ENCODE assay signal across 8 cellular contexts in genomic region chr11:118621071-118621815, GRCh38. TPM values are rescaled to one million over a fixed set of nuclear protein-coding genes. Genes with fewer than 3 reads are reported as not detected.
DNase-seq lines count a peak whose midpoint lies in the region; ATAC-seq and TF ChIP-seq lines count a peak whose summit lies in the region.

No MANE protein-coding gene starts in this region.

- POLR2A ChIA-PET in HEK293 (lab: Yijun Ruan, JAX), result interaction anchor here (0.6 to 6.5 kb wide), 6 partner anchors 9 to 441 kb away, joined by 3 to 72 read pairs (median 6); partner anchors contain the start of genes MPZL3 and PHLDB1

- WGBS in thymus, result 8% methylated on average over 38 of the region's 38 CpGs

- peak overlapping the region; percentile 64 for H3K4me3 ChIP-seq in HEK293 (ENCODE audit: low read depth, low read length)
- H3K4me3 ChIP-seq in mucosa of stomach (ENCODE audit: low read length), result peak overlapping the region; percentile 33
- peak overlapping the region; percentile 44 for H3K4me3 ChIP-seq in thymus (ENCODE audit: low read length)

- peak overlapping the region; percentile 65 for H3K4me3 Mint-ChIP-seq in activated T-helper 1 cell treated with anti-CD3 and anti-CD28 coated beads, Interleukin-12 subunit alpha, Interleukin-12 subunit beta, Interleukin-2, Interleukin-4 antibody, amounts not matched to agents 30 ng/mL and 10 ng/mL and 1 ng/mL, durations not matched to agents 14 hours and 24 hours and 36 hours

- H3K4me1 ChIP-seq in HEK293 (ENCODE audit: control insufficient read depth, insufficient read depth, low read length), result peaks cover 9% of the 10 kb centered on the region
- H3K4me1 ChIP-seq in mucosa of stomach (ENCODE audit: control insufficient read depth, insufficient read depth, low read length), result peaks cover 62% of the 10 kb centered on the region
- peaks cover 25% of the 10 kb centered on the region for H3K4me1 ChIP-seq in thymus (ENCODE audit: control insufficient read depth, insufficient read depth, low read length)

- intact Hi-C loops in activated T-helper 1 cell treated with anti-CD3 and anti-CD28 coated beads, Interleukin-12 subunit alpha, Interleukin-12 subunit beta, Interleukin-2, Interleukin-4 antibody, amounts not matched to agents 30 ng/mL and 10 ng/mL and 1 ng/mL, durations not matched to agents 14 hours and 24 hours and 36 hours (cut with micrococcal nuclease), result no loop called here

- no peaks in the 10 kb centered on the region for H3K27me3 ChIP-seq in mucosa of stomach (ENCODE audit: control insufficient read depth, insufficient read depth, low read length)
- H3K27me3 ChIP-seq in thymus (ENCODE audit: control insufficient read depth, insufficient read depth), result no peaks in the 10 kb centered on the region

- H3K36me3 ChIP-seq in HEK293 (ENCODE audit: control insufficient read depth in 2 of 2, insufficient read depth in 1 of 2, low read length in 2 of 2) (peaks cover 0 to 17% of the 10 kb centered on the region in 2 experiments; a peak in 1 of 3 replicates), mucosa of stomach (ENCODE audit: control insufficient read depth, insufficient read depth, low read length) (no peaks in the 10 kb centered on the region), thymus (ENCODE audit: control insufficient read depth, insufficient read depth) (no peaks in the 10 kb centered on the region)

- peak overlapping the region; percentile 66 for H3K9ac ChIP-seq in mucosa of stomach (ENCODE audit: low read length)

- H3K27ac ChIP-seq in HEK293 (ENCODE audit: extremely low read depth, low read depth, low read length) (peak overlapping the region; percentile 22; the same call in 1 of the 2 replicates), thymus (ENCODE audit: low read depth) (peak overlapping the region; percentile 3)

- H3K27ac Mint-ChIP-seq in activated T-helper 1 cell treated with anti-CD3 and anti-CD28 coated beads, Interleukin-12 subunit alpha, Interleukin-12 subunit beta, Interleukin-2, Interleukin-4 antibody, amounts not matched to agents 30 ng/mL and 10 ng/mL and 1 ng/mL, durations not matched to agents 14 hours and 24 hours and 36 hours, result no peak overlapping the region

- CTCF ChIA-PET in HEK293 (lab: Yijun Ruan, JAX), result interaction anchor here (0.6 to 3.8 kb wide), 10 partner anchors 10 to 1656 kb away, joined by 3 to 31 read pairs (median 3); partner anchors contain the start of gene PHLDB1

- TF ChIP-seq CTCF in HEK293 (tag by site-specific recombination; IDR thresholded peaks at IDR 0.05), result no peak

- DNase-seq in AG08396 (ENCODE audit: low spot score), result peak; percentile 84
- peak; percentile 97 for DNase-seq in NCI-H69 (lab: John Stamatoyannopoulos, UW)
- no peak for DNase-seq in activated T-helper 1 cell treated with anti-CD3 and anti-CD28 coated beads, Interleukin-12 subunit alpha, Interleukin-12 subunit beta, Interleukin-2, Interleukin-4 antibody, amounts not matched to agents 30 ng/mL and 10 ng/mL and 1 ng/mL, durations not matched to agents 14 hours and 24 hours and 36 hours (ENCODE audit: low spot score)
- peak; percentile 73 for DNase-seq in fibroblast of peridontal ligament (ENCODE audit: extremely low read depth)

- H3K9me3 Mint-ChIP-seq in activated T-helper 1 cell treated with anti-CD3 and anti-CD28 coated beads, Interleukin-12 subunit alpha, Interleukin-12 subunit beta, Interleukin-2, Interleukin-4 antibody, amounts not matched to agents 30 ng/mL and 10 ng/mL and 1 ng/mL, durations not matched to agents 14 hours and 24 hours and 36 hours, result no peaks in the 10 kb centered on the region

- peaks cover 17% of the 10 kb centered on the region for H3K27me3 Mint-ChIP-seq in activated T-helper 1 cell treated with anti-CD3 and anti-CD28 coated beads, Interleukin-12 subunit alpha, Interleukin-12 subunit beta, Interleukin-2, Interleukin-4 antibody, amounts not matched to agents 30 ng/mL and 10 ng/mL and 1 ng/mL, durations not matched to agents 14 hours and 24 hours and 36 hours (ENCODE audit: insufficient read depth)

- H3K9me3 ChIP-seq in HEK293 (ENCODE audit: control insufficient read depth, insufficient read depth, low read depth, low read length) (no peaks in the 10 kb centered on the region), mucosa of stomach (ENCODE audit: control insufficient read depth, low read length) (no peaks in the 10 kb centered on the region), thymus (ENCODE audit: control insufficient read depth) (no peaks in the 10 kb centered on the region)

- ATAC-seq in GM19463 (IDR thresholded peaks at IDR 0.05; ENCODE audit: unreplicated experiment), result no peak

- H3K36me3 Mint-ChIP-seq in activated T-helper 1 cell treated with anti-CD3 and anti-CD28 coated beads, Interleukin-12 subunit alpha, Interleukin-12 subunit beta, Interleukin-2, Interleukin-4 antibody, amounts not matched to agents 30 ng/mL and 10 ng/mL and 1 ng/mL, durations not matched to agents 14 hours and 24 hours and 36 hours (ENCODE audit: low read depth), result no peaks in the 10 kb centered on the region

- H3K4me1 Mint-ChIP-seq in activated T-helper 1 cell treated with anti-CD3 and anti-CD28 coated beads, Interleukin-12 subunit alpha, Interleukin-12 subunit beta, Interleukin-2, Interleukin-4 antibody, amounts not matched to agents 30 ng/mL and 10 ng/mL and 1 ng/mL, durations not matched to agents 14 hours and 24 hours and 36 hours (ENCODE audit: low read depth), result peaks cover 11% of the 10 kb centered on the region

TF ChIP-seq in HEK293, 187 proteins besides CTCF, POLR2A, EP300 and RAD21 (continues in another document):
- TF ChIP-seq ZEB2 (tag by site-specific recombination; IDR thresholded peaks at IDR 0.05), result peak; percentile 41; the same call in 1 of the 2 replicates
- TF ChIP-seq ZNF146 (tag by site-specific recombination; IDR thresholded peaks at IDR 0.05), result no peak
- peak; percentile 55 for TF ChIP-seq ZFHX2 (tag by site-specific recombination; conservative IDR thresholded peaks at IDR 0.05)
- peak; percentile 87 for TF ChIP-seq GLIS1 (tag by site-specific recombination; IDR thresholded peaks at IDR 0.05)
- no peak for TF ChIP-seq MZF1 (tag by site-specific recombination; IDR thresholded peaks at IDR 0.05; ENCODE audit: borderline replicate concordance)
- TF ChIP-seq EGR2 (tag by site-specific recombination; IDR thresholded peaks at IDR 0.05; ENCODE audit: low read depth), result peak; percentile 64
- TF ChIP-seq ZNF10 (tag by site-specific recombination; IDR thresholded peaks at IDR 0.05), result no peak
- no peak for TF ChIP-seq ZNF768 (tag by site-specific recombination; IDR thresholded peaks at IDR 0.05)
- TF ChIP-seq PRDM1 (tag by site-specific recombination; IDR thresholded peaks at IDR 0.05), result peak; percentile 47; the same call in 1 of the 2 replicates
- TF ChIP-seq ZBTB8A (tag by site-specific recombination; IDR thresholded peaks at IDR 0.05), result peak; percentile 48
- peak; percentile 69 for TF ChIP-seq ZBTB6 (tag by site-specific recombination; IDR thresholded peaks at IDR 0.05)
- TF ChIP-seq KLF16 (tag by site-specific recombination; IDR thresholded peaks at IDR 0.05), result peak; percentile 63; the same call in 1 of the 2 replicates
- peak; percentile 86 for TF ChIP-seq ZBTB17 (tag by site-specific recombination; IDR thresholded peaks at IDR 0.05)
- no peak for TF ChIP-seq ZNF76 (tag by site-specific recombination; IDR thresholded peaks at IDR 0.05; ENCODE audit: borderline replicate concordance, low read depth)
- peak; percentile 87 for TF ChIP-seq ZNF366 (tag by site-specific recombination; conservative IDR thresholded peaks at IDR 0.05)
- no peak for TF ChIP-seq ZNF791 (tag by site-specific recombination; IDR thresholded peaks at IDR 0.05)
- TF ChIP-seq ZNF140 (tag by site-specific recombination; IDR thresholded peaks at IDR 0.05), result no peak
- no peak for TF ChIP-seq ZNF585B (tag by site-specific recombination; IDR thresholded peaks at IDR 0.05)

RNA-seq across cellular contexts. Expression of gene PHLDB1, which starts 13.8 kb away (rescaled TPM):
- total RNA-seq in activated T-helper 1 cell treated with anti-CD3 and anti-CD28 coated beads, Interleukin-12 subunit alpha, Interleukin-12 subunit beta, Interleukin-2, Interleukin-4 antibody, amounts not matched to agents 30 ng/mL and 10 ng/mL and 1 ng/mL, durations not matched to agents 14 hours and 24 hours and 36 hours, result 0.86 and 1.4 TPM in 2 replicates
- 14.0 TPM for polyA plus RNA-seq in thymus

RNA-seq across cellular contexts. Expression of gene ARCN1, which starts 49.0 kb away (rescaled TPM):
- 162 and 165 TPM in 2 replicates for total RNA-seq in activated T-helper 1 cell treated with anti-CD3 and anti-CD28 coated beads, Interleukin-12 subunit alpha, Interleukin-12 subunit beta, Interleukin-2, Interleukin-4 antibody, amounts not matched to agents 30 ng/mL and 10 ng/mL and 1 ng/mL, durations not matched to agents 14 hours and 24 hours and 36 hours
- polyA plus RNA-seq in thymus, result 75.9 TPM

RNA-seq across cellular contexts. Expression of gene IFT46, which starts 55.5 kb away (rescaled TPM):
- total RNA-seq in activated T-helper 1 cell treated with anti-CD3 and anti-CD28 coated beads, Interleukin-12 subunit alpha, Interleukin-12 subunit beta, Interleukin-2, Interleukin-4 antibody, amounts not matched to agents 30 ng/mL and 10 ng/mL and 1 ng/mL, durations not matched to agents 14 hours and 24 hours and 36 hours, result 17.7 and 18.4 TPM in 2 replicates
- 29.2 TPM for polyA plus RNA-seq in thymus

RNA-seq across cellular contexts. Expression of gene TREH, which starts 58.2 kb away (rescaled TPM):
- not detected in 2 replicates for total RNA-seq in activated T-helper 1 cell treated with anti-CD3 and anti-CD28 coated beads, Interleukin-12 subunit alpha, Interleukin-12 subunit beta, Interleukin-2, Interleukin-4 antibody, amounts not matched to agents 30 ng/mL and 10 ng/mL and 1 ng/mL, durations not matched to agents 14 hours and 24 hours and 36 hours
- 0.39 TPM for polyA plus RNA-seq in thymus
